ENCODE assay signal across 35 cellular contexts in the genomic region with DNA sequence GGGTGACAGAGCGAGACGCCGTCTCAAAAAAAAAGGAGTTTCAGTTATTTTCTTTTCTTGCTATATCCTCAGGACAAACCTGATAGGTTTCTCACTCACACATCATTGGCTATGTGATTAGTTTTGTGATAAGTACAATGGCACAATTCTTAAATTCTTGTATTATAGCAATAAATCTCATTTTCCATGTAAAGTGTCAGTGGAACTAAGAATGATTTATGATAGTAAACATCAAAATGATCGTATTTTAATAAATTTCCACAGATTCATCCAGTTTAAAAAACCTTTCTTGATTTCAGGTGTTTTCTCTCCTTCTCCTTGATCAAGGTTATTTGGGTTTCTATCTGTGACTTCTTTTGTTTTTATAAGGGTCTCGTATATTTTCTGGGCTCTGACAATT. TPM values are rescaled to one million over a fixed set of nuclear protein-coding genes. Genes with fewer than 3 reads are reported as not detected.
A peak's percentile ranks its signal among the peaks of the same experiment; 100 is the strongest.
DNase-seq lines count a peak whose midpoint lies in the region; ATAC-seq, FAIRE-seq and TF ChIP-seq lines count a peak whose summit lies in the region.
"Had no signal": no experiment of that assay in that cellular context is flagged by ENCODE, and none has a peak within 500 bp of the region (broad histone marks: within the 10 kb centered on the region; RNA-seq: fewer than 3 reads in every experiment).

No MANE protein-coding gene starts in this region.

- no peak for FAIRE-seq in K562 (lab: Jason Lieb, UNC)
- FAIRE-seq: A204.1, A549, D721Med had no signal

- H3K4me3 ChIP-seq in K562, result no peak overlapping the region
- no peak overlapping the region for H3K4me3 ChIP-seq in mesendoderm (ENCODE audit: low read length)
- no peak overlapping the region for H3K4me3 ChIP-seq in effector memory CD4-positive, alpha-beta T cell (ENCODE audit: insufficient read depth, low read depth, low read length, poor library complexity, severe bottlenecking)
- H3K4me3 ChIP-seq: A549; BLaER1; BLaER1 treated with 17β-estradiol and CSF1 and Interleukin-3, amounts not matched to agents 10 nM and 100 nM had no signal

- H4K20me1 ChIP-seq in K562 (replicated peaks; ENCODE audit: control insufficient read depth, insufficient read depth, low read length), result no peaks in the 10 kb centered on the region
- H4K20me1 ChIP-seq: BLaER1; BLaER1 treated with 17β-estradiol and CSF1 and Interleukin-3, amounts not matched to agents 10 nM and 100 nM had no signal

- H2BK5ac ChIP-seq in mesendoderm (ENCODE audit: low read length), result no peak overlapping the region

- no peak overlapping the region for H3K18ac ChIP-seq in mesendoderm (ENCODE audit: low read length)

- H3K79me1 ChIP-seq in mesendoderm (ENCODE audit: low read length), result no peaks in the 10 kb centered on the region

- no peak overlapping the region for H3K56ac ChIP-seq in mesendoderm (ENCODE audit: low read length)

- H2AFZ ChIP-seq in K562 (ENCODE audit: low read depth, low read length), result no peak overlapping the region

- H3K9me1 ChIP-seq in K562 (ENCODE audit: control insufficient read depth, insufficient read depth, low read length), result no peaks in the 10 kb centered on the region

- no peak for TF ChIP-seq RAD21 in K562 (CRISPR knock-in tag; conservative IDR thresholded peaks at IDR 0.05 in 1 of 2, IDR thresholded peaks at IDR 0.05 in 1 of 2)

- TF ChIP-seq CTCF in K562 (IDR thresholded peaks at IDR 0.05 in 2 of 3, conservative IDR thresholded peaks at IDR 0.05 in 1 of 3; ENCODE audit: insufficient read depth in 2 of 3, low read depth in 1 of 3, low read length in 3 of 3), result no peak

- H3K27ac ChIP-seq in K562 (ENCODE audit: extremely low read depth, low read depth, low read length), result no peak overlapping the region
- no peak overlapping the region for H3K27ac ChIP-seq in mesendoderm (ENCODE audit: low read depth, low read length)
- H3K27ac ChIP-seq in effector memory CD4-positive, alpha-beta T cell (ENCODE audit: insufficient read depth, low read length, poor library complexity, severe bottlenecking), result no peak overlapping the region
- H3K27ac ChIP-seq: 22Rv1; A549; BLaER1; BLaER1 treated with 17β-estradiol and CSF1 and Interleukin-3, amounts not matched to agents 10 nM and 100 nM; C4-2B had no signal

- H3K79me2 ChIP-seq in K562 (ENCODE audit: control insufficient read depth, insufficient read depth, low read length), result no peaks in the 10 kb centered on the region
- H3K79me2 ChIP-seq in mesendoderm (ENCODE audit: control insufficient read depth, insufficient read depth, low read length), result no peaks in the 10 kb centered on the region

- no peak overlapping the region for H4K5ac ChIP-seq in mesendoderm (ENCODE audit: low read length)

- no peak overlapping the region for H2BK120ac ChIP-seq in mesendoderm (ENCODE audit: low read depth, low read length)

- no peak overlapping the region for H2AK5ac ChIP-seq in mesendoderm (ENCODE audit: low read length)

- H3K4me2 ChIP-seq in K562 (ENCODE audit: insufficient read depth, low read length), result no peak overlapping the region
- no peak overlapping the region for H3K4me2 ChIP-seq in mesendoderm (ENCODE audit: low read length)
- H3K4me2 ChIP-seq: A549; BLaER1; BLaER1 treated with 17β-estradiol and CSF1 and Interleukin-3, amounts not matched to agents 10 nM and 100 nM had no signal

- no peak for TF ChIP-seq POLR2A in K562 (conservative IDR thresholded peaks at IDR 0.05)

- intact Hi-C loops in K562 (cut with micrococcal nuclease), result no loop called here

- no peak overlapping the region for H2BK15ac ChIP-seq in mesendoderm (replicated peaks; ENCODE audit: low read depth)

- POLR2A ChIA-PET in HEK293T (lab: Yijun Ruan, JAX), result interaction anchor here (0.6 kb wide), 1 partner anchor 655 kb away, joined by 5 read pairs; no protein-coding TSS in a partner anchor
- POLR2A ChIA-PET in K562 (lab: Yijun Ruan, JAX), result interaction anchor here (1.3 kb wide), 1 partner anchor 8 kb away, joined by 6 read pairs; the partner anchor contains the start of gene TMEM50B

- H3K9ac ChIP-seq in K562 (ENCODE audit: insufficient read depth in 1 of 2, low read depth in 2 of 2, low read length in 2 of 2) (no peak overlapping the region), mesendoderm (ENCODE audit: low read length) (no peak overlapping the region)
- H3K9ac ChIP-seq: BLaER1; BLaER1 treated with 17β-estradiol and CSF1 and Interleukin-3, amounts not matched to agents 10 nM and 100 nM had no signal

- 68% methylated on average over 5 of the region's 5 CpGs for WGBS in K562 (ENCODE audit: insufficient coverage, low coverage, missing lambda C conversion rate)
- no CpG with 5 or more reads among the region's 5 CpGs for WGBS in mesendoderm (ENCODE audit: extremely low coverage, insufficient coverage, low lambda C conversion rate)

- no TSS peak for BruUV-seq in K562 (replicated peaks; lab: Mats Ljungman, UMichigan)

- no peak for ATAC-seq in K562
- ATAC-seq in HG03521 (IDR thresholded peaks at IDR 0.05; ENCODE audit: unreplicated experiment), result no peak
- ATAC-seq: A549; CD8-positive, alpha-beta T cell had no signal

- H3K27me3 ChIP-seq in K562 (ENCODE audit: control insufficient read depth in 2 of 2, insufficient read depth in 2 of 2, low read length in 2 of 2) (no peaks in the 10 kb centered on the region), mesendoderm (ENCODE audit: insufficient read depth, low read length, poor library complexity) (no peaks in the 10 kb centered on the region)
- no peaks in the 10 kb centered on the region for H3K27me3 ChIP-seq in effector memory CD4-positive, alpha-beta T cell (replicated peaks; ENCODE audit: control insufficient read depth, insufficient read depth, low read length, poor library complexity, severe bottlenecking)
- H3K27me3 ChIP-seq: BE2C; BLaER1; BLaER1 treated with 17β-estradiol and CSF1 and Interleukin-3, amounts not matched to agents 10 nM and 100 nM had no signal

- H3K23ac ChIP-seq in mesendoderm (ENCODE audit: low read length), result no peak overlapping the region

- H3K4ac ChIP-seq in mesendoderm (ENCODE audit: low read depth, low read length), result peak overlapping the region; percentile 9

- H3K4me1 ChIP-seq in K562 (replicated peaks in 1 of 2; ENCODE audit: control insufficient read depth in 2 of 2, insufficient read depth in 2 of 2, low read length in 2 of 2) (peaks cover 0 to 10% of the 10 kb centered on the region in 2 experiments; a peak in 2 of 5 replicates), mesendoderm (ENCODE audit: control insufficient read depth, low read depth, low read length) (peaks cover 2% of the 10 kb centered on the region)
- H3K4me1 ChIP-seq in effector memory CD4-positive, alpha-beta T cell (ENCODE audit: control insufficient read depth, insufficient read depth, low read length, poor library complexity, severe bottlenecking), result peaks cover 5% of the 10 kb centered on the region
- H3K4me1 ChIP-seq: BE2C, Caco-2 had no signal

- CTCF ChIA-PET in HEK293T (lab: Yijun Ruan, JAX), result interaction anchor here (0.6 kb wide), 1 partner anchor 8 kb away, joined by 4 read pairs; the partner anchor contains the start of gene TMEM50B
- CTCF ChIA-PET in K562 (lab: Yijun Ruan, JAX; ENCODE audit: low intra/inter-chr PET ratio), result no interaction called here

- DNase-seq in HEK293T (ENCODE audit: extremely low spot score), result no peak
- DNase-seq in K562 (ENCODE audit: extremely low read depth in 1 of 4, low spot score in 3 of 4), result no peak
- DNase-seq in dedifferentiated amniotic fluid mesenchymal stem cell (ENCODE audit: extremely low spot score), result peak; percentile 7
- DNase-seq in mesendoderm, result no peak
- no peak for DNase-seq in HCEC 1CT
- DNase-seq in globus pallidus (ENCODE audit: low spot score), result no peak
- DNase-seq in effector memory CD4-positive, alpha-beta T cell, result no peak
- DNase-seq: 8988T; ACHN; AML-193; BE2C; C1 segment of cervical spinal cord; Caco-2; Calu3; CD4-positive, alpha-beta memory T cell; CD4-positive, alpha-beta T cell; CD4-positive, CD25-positive, alpha-beta regulatory T cell; CD8-positive, alpha-beta memory T cell; CD8-positive, alpha-beta T cell; COR-L47; DMS 273 treated with DMSO at 0.1 percent for 48 hours; DMS153; DMS53; DMS79; DMS79 treated with DMSO at 0.1 percent for 48 hours; DND-41; EL had no signal

- no peaks in the 10 kb centered on the region for H3K9me3 ChIP-seq in K562 (replicated peaks; ENCODE audit: control insufficient read depth, insufficient read depth, low read depth, low read length)
- no peaks in the 10 kb centered on the region for H3K9me3 ChIP-seq in effector memory CD4-positive, alpha-beta T cell (ENCODE audit: control insufficient read depth, low read length)
- H3K9me3 ChIP-seq: A549; BE2C; BLaER1; BLaER1 treated with 17β-estradiol and CSF1 and Interleukin-3, amounts not matched to agents 10 nM and 100 nM; Caco-2 had no signal

- in situ Hi-C loops in K562 (cut with MboI), result no loop called here

- no peak overlapping the region for H4K8ac ChIP-seq in mesendoderm (ENCODE audit: low read depth, low read length)

- no peak for TF ChIP-seq EP300 in K562 (IDR thresholded peaks at IDR 0.05; ENCODE audit: low read length)

- H3K36me3 ChIP-seq in K562 (ENCODE audit: control insufficient read depth, insufficient read depth, low read length) (no peaks in the 10 kb centered on the region), mesendoderm (ENCODE audit: control insufficient read depth, insufficient read depth, low read length) (no peaks in the 10 kb centered on the region)
- H3K36me3 ChIP-seq in effector memory CD4-positive, alpha-beta T cell (ENCODE audit: control insufficient read depth, insufficient read depth, low read length), result no peaks in the 10 kb centered on the region
- H3K36me3 ChIP-seq: BE2C, BLaER1 had no signal

RNA-seq across cellular contexts. Expression of gene DNAJC28, which starts 3.5 kb away (rescaled TPM):
- 1.8 and 5.7 TPM in 2 replicates for total RNA-seq in K562 (2011; cell fraction: chromatin; rRNA removed; ENCODE audit: low replicate concordance)
- 1.7 and 2.5 TPM in 2 replicates for total RNA-seq in K562 (2011; cell fraction: nucleolus; rRNA removed)
- 1.8 and 2.3 TPM in 2 replicates for total RNA-seq in K562 (2011; cell fraction: nucleoplasm; rRNA removed)
- 0.53 and 1.6 TPM in 2 replicates for total RNA-seq in K562 (2014; rRNA removed)
- 1.1 and 1.4 TPM in 2 replicates for total RNA-seq in K562 (2014; rRNA removed; fragmentation: Illumina TruSeq; extraction: Trizol)
- 0.72 and 1.2 TPM in 2 replicates for total RNA-seq in K562 (2015; rRNA removed; fragmentation: Illumina TruSeq; extraction: Trizol)
- 0.49 and 0.82 TPM in 2 replicates for total RNA-seq in K562 (2021)
- 1.4 and 2.0 TPM in 2 replicates for polyA plus RNA-seq in K562 (2011; rRNA removed)
- 0.24 and 0.29 TPM in 2 replicates for polyA plus RNA-seq in K562 (2011; cell fraction: cytosol; rRNA removed)
- 0.43 and 0.44 TPM in 2 replicates for polyA plus RNA-seq in K562 (2011; cell fraction: nucleus; rRNA removed)
- polyA plus RNA-seq in K562 (2012), result 0.39 and 0.74 TPM in 2 replicates
- 0.68 and 0.91 TPM in 2 replicates for polyA plus RNA-seq in K562 (2014; fragmentation: Illumina TruSeq; extraction: Trizol)
- polyA plus RNA-seq in K562 (2014; fragmentation: Nextera tagmentation; extraction: Ambion mirVana), result under 1 TPM; 0.75 to 0.92 TPM
- polyA plus RNA-seq in K562 (2014; rRNA removed), result 1.3 and 2.5 TPM in 2 replicates
- polyA minus RNA-seq in K562 (2011; rRNA and poly(A)+ RNA removed), result 1.7 and 3.1 TPM in 2 replicates
- polyA minus RNA-seq in K562 (2011; cell fraction: cytosol; rRNA and poly(A)+ RNA removed), result 0.48 TPM in 1 of 2 replicates, not detected in the other
- polyA minus RNA-seq in K562 (2011; cell fraction: nucleus; rRNA and poly(A)+ RNA removed), result 1.1 and 2.6 TPM in 2 replicates
- polyA plus RNA-seq in mesendoderm (2013, experiment 1 of 2), result 1.8 TPM
- polyA plus RNA-seq in mesendoderm (2013, experiment 2 of 2), result 1.5 TPM
- total RNA-seq: CD4-positive, alpha-beta T cell had no signal

RNA-seq across cellular contexts. Expression of gene TMEM50B, which starts 8.2 kb away (rescaled TPM):
- total RNA-seq in K562 (2011; cell fraction: chromatin; rRNA removed; ENCODE audit: low replicate concordance), result 80.7 and 176 TPM in 2 replicates
- 63.4 and 65.5 TPM in 2 replicates for total RNA-seq in K562 (2011; cell fraction: nucleolus; rRNA removed)
- 122 and 158 TPM in 2 replicates for total RNA-seq in K562 (2011; cell fraction: nucleoplasm; rRNA removed)
- 19.8 and 20.5 TPM in 2 replicates for total RNA-seq in K562 (2014; rRNA removed)
- 28.9 and 29.6 TPM in 2 replicates for total RNA-seq in K562 (2014; rRNA removed; fragmentation: Illumina TruSeq; extraction: Trizol)
- 23.9 and 26.6 TPM in 2 replicates for total RNA-seq in K562 (2015; rRNA removed; fragmentation: Illumina TruSeq; extraction: Trizol)
- total RNA-seq in K562 (2021), result 24.1 and 25.7 TPM in 2 replicates
- polyA plus RNA-seq in K562 (2011; rRNA removed), result 64.6 and 80.1 TPM in 2 replicates
- 17.4 and 47.8 TPM in 2 replicates for polyA plus RNA-seq in K562 (2011; cell fraction: cytosol; rRNA removed)
- 123 and 167 TPM in 2 replicates for polyA plus RNA-seq in K562 (2011; cell fraction: nucleus; rRNA removed)
- 23.7 and 39.6 TPM in 2 replicates for polyA plus RNA-seq in K562 (2012)
- polyA plus RNA-seq in K562 (2014; fragmentation: Illumina TruSeq; extraction: Trizol), result 23.3 and 28.8 TPM in 2 replicates
- 10 to 100 TPM; 41.3 to 49.1 TPM for polyA plus RNA-seq in K562 (2014; fragmentation: Nextera tagmentation; extraction: Ambion mirVana)
- polyA plus RNA-seq in K562 (2014; rRNA removed), result 39.6 and 40.7 TPM in 2 replicates
- 23.1 and 28.5 TPM in 2 replicates for polyA minus RNA-seq in K562 (2011; rRNA and poly(A)+ RNA removed)
- polyA minus RNA-seq in K562 (2011; cell fraction: cytosol; rRNA and poly(A)+ RNA removed), result 6.7 and 7.5 TPM in 2 replicates
- 18.4 and 34.7 TPM in 2 replicates for polyA minus RNA-seq in K562 (2011; cell fraction: nucleus; rRNA and poly(A)+ RNA removed)
- 9.0 TPM for polyA plus RNA-seq in mesendoderm (2013, experiment 1 of 2)
- 9.4 TPM for polyA plus RNA-seq in mesendoderm (2013, experiment 2 of 2)

RNA-seq across cellular contexts. Expression of gene GART, which starts 53.9 kb away (rescaled TPM):
- 282 and 575 TPM in 2 replicates for total RNA-seq in K562 (2011; cell fraction: chromatin; rRNA removed; ENCODE audit: low replicate concordance)
- total RNA-seq in K562 (2011; cell fraction: nucleolus; rRNA removed), result 120 and 142 TPM in 2 replicates
- 254 and 330 TPM in 2 replicates for total RNA-seq in K562 (2011; cell fraction: nucleoplasm; rRNA removed)
- total RNA-seq in K562 (2014; rRNA removed), result 260 and 356 TPM in 2 replicates
- total RNA-seq in K562 (2014; rRNA removed; fragmentation: Illumina TruSeq; extraction: Trizol), result 349 and 398 TPM in 2 replicates
- total RNA-seq in K562 (2015; rRNA removed; fragmentation: Illumina TruSeq; extraction: Trizol), result 258 and 267 TPM in 2 replicates
- 396 and 415 TPM in 2 replicates for total RNA-seq in K562 (2021)
- polyA plus RNA-seq in K562 (2011; rRNA removed), result 100 and 141 TPM in 2 replicates
- 41.9 and 69.4 TPM in 2 replicates for polyA plus RNA-seq in K562 (2011; cell fraction: cytosol; rRNA removed)
- 111 and 125 TPM in 2 replicates for polyA plus RNA-seq in K562 (2011; cell fraction: nucleus; rRNA removed)
- 155 and 181 TPM in 2 replicates for polyA plus RNA-seq in K562 (2012)
- 409 and 429 TPM in 2 replicates for polyA plus RNA-seq in K562 (2014; fragmentation: Illumina TruSeq; extraction: Trizol)
- polyA plus RNA-seq in K562 (2014; fragmentation: Nextera tagmentation; extraction: Ambion mirVana), result 100 to 1,000 TPM; 276 to 387 TPM
- 230 and 236 TPM in 2 replicates for polyA plus RNA-seq in K562 (2014; rRNA removed)
- 152 and 154 TPM in 2 replicates for polyA minus RNA-seq in K562 (2011; rRNA and poly(A)+ RNA removed)
- 92.6 and 125 TPM in 2 replicates for polyA minus RNA-seq in K562 (2011; cell fraction: cytosol; rRNA and poly(A)+ RNA removed)
- polyA minus RNA-seq in K562 (2011; cell fraction: nucleus; rRNA and poly(A)+ RNA removed), result 83.7 and 168 TPM in 2 replicates
- 125 TPM for polyA plus RNA-seq in mesendoderm (2013, experiment 1 of 2)
- 124 TPM for polyA plus RNA-seq in mesendoderm (2013, experiment 2 of 2)

RNA-seq across cellular contexts. Expression of gene SON, which starts 54.8 kb away (rescaled TPM):
- 223 and 597 TPM in 2 replicates for total RNA-seq in K562 (2011; cell fraction: chromatin; rRNA removed; ENCODE audit: low replicate concordance)
- total RNA-seq in K562 (2011; cell fraction: nucleolus; rRNA removed), result 107 and 150 TPM in 2 replicates
- total RNA-seq in K562 (2011; cell fraction: nucleoplasm; rRNA removed), result 253 and 349 TPM in 2 replicates
- total RNA-seq in K562 (2014; rRNA removed) (126 and 185 TPM in 2 replicates), K562 (2014; rRNA removed; fragmentation: Illumina TruSeq; extraction: Trizol) (142 and 149 TPM in 2 replicates), K562 (2015; rRNA removed; fragmentation: Illumina TruSeq; extraction: Trizol) (120 and 149 TPM in 2 replicates), K562 (2021) (242 and 259 TPM in 2 replicates)
- polyA plus RNA-seq in K562 (2011; rRNA removed) (99.1 and 105 TPM in 2 replicates), K562 (2014; fragmentation: Illumina TruSeq; extraction: Trizol) (173 and 203 TPM in 2 replicates), K562 (2014; fragmentation: Nextera tagmentation; extraction: Ambion mirVana) (100 to 1,000 TPM; 195 to 742 TPM), K562 (2014; rRNA removed) (97.6 and 187 TPM in 2 replicates)
- 88.2 and 117 TPM in 2 replicates for polyA plus RNA-seq in K562 (2011; cell fraction: cytosol; rRNA removed)
- polyA plus RNA-seq in K562 (2011; cell fraction: nucleus; rRNA removed), result 255 and 309 TPM in 2 replicates
- 146 and 246 TPM in 2 replicates for polyA plus RNA-seq in K562 (2012)
- 241 and 277 TPM in 2 replicates for polyA minus RNA-seq in K562 (2011; rRNA and poly(A)+ RNA removed)
- 183 and 187 TPM in 2 replicates for polyA minus RNA-seq in K562 (2011; cell fraction: cytosol; rRNA and poly(A)+ RNA removed)
- polyA minus RNA-seq in K562 (2011; cell fraction: nucleus; rRNA and poly(A)+ RNA removed), result 121 and 212 TPM in 2 replicates
- 119 TPM for polyA plus RNA-seq in mesendoderm (2013, experiment 1 of 2)
- 114 TPM for polyA plus RNA-seq in mesendoderm (2013, experiment 2 of 2)
